In the genomic region with DNA sequence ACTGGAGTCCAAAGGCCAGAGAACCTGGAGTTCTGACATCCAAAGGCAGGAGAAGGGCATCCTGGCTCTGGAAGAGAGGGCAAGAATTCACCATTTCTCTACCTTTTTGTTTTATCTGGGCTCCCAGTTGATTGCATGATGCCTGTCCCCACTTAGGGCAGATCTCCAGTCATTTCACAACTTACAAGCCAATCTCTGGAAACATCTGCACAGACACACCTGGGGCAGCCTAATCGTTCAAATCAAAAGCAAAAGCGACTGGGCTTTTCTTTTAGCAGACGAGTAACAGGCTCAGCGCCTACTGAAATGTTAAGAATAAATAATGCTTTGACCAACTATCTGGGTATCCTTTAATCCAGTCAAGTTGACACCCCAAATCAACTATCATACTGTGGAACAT, we compare ENCODE assay signal across 17 cellular contexts.
DNase-seq lines count a peak whose midpoint lies in the region; ATAC-seq lines count a peak whose summit lies in the region.
"Had no signal": no experiment of that assay in that cellular context is flagged by ENCODE, and none has a peak within 500 bp of the region (broad histone marks: within the 10 kb centered on the region; RNA-seq: fewer than 3 reads in every experiment).

No MANE protein-coding gene starts in this region.

- DNase-seq in SW480 (ENCODE audit: low spot score) (no peak), DMS79 treated with DMSO at 0.1 percent for 48 hours (lab: John Stamatoyannopoulos, UW) (no peak), NAMALWA (ENCODE audit: low spot score) (no peak)
- DNase-seq: Caco-2, H9, MV-4-11, NCI-H1436, NCI-H2081 treated with DMSO at 0.1 percent for 48 hours, NCI-H2227 treated with DMSO at 0.1 percent for 48 hours, NCI-H69, PC-3, T-cell had no signal

- ATAC-seq in GM18519 (IDR thresholded peaks at IDR 0.05; ENCODE audit: low FRiP score, unreplicated experiment) (peak; percentile 50), GM21367 (IDR thresholded peaks at IDR 0.05; ENCODE audit: unreplicated experiment) (peak; percentile 86), HG02885 (IDR thresholded peaks at IDR 0.05; ENCODE audit: poor library complexity, unreplicated experiment) (peak; percentile 90), HG03558 (IDR thresholded peaks at IDR 0.05; ENCODE audit: extremely low read depth, unreplicated experiment) (peak; percentile 61), HG02763 (IDR thresholded peaks at IDR 0.05; ENCODE audit: unreplicated experiment) (no peak)
- ATAC-seq: PC-3, T-cell had no signal
